In genomic region chr4:122151982-122152698, GRCh38 we compare ENCODE assay signal across 8 cellular contexts.
DNase-seq lines count a peak whose midpoint lies in the region; ATAC-seq, FAIRE-seq and TF ChIP-seq lines count a peak whose summit lies in the region.

A gene with protein sequence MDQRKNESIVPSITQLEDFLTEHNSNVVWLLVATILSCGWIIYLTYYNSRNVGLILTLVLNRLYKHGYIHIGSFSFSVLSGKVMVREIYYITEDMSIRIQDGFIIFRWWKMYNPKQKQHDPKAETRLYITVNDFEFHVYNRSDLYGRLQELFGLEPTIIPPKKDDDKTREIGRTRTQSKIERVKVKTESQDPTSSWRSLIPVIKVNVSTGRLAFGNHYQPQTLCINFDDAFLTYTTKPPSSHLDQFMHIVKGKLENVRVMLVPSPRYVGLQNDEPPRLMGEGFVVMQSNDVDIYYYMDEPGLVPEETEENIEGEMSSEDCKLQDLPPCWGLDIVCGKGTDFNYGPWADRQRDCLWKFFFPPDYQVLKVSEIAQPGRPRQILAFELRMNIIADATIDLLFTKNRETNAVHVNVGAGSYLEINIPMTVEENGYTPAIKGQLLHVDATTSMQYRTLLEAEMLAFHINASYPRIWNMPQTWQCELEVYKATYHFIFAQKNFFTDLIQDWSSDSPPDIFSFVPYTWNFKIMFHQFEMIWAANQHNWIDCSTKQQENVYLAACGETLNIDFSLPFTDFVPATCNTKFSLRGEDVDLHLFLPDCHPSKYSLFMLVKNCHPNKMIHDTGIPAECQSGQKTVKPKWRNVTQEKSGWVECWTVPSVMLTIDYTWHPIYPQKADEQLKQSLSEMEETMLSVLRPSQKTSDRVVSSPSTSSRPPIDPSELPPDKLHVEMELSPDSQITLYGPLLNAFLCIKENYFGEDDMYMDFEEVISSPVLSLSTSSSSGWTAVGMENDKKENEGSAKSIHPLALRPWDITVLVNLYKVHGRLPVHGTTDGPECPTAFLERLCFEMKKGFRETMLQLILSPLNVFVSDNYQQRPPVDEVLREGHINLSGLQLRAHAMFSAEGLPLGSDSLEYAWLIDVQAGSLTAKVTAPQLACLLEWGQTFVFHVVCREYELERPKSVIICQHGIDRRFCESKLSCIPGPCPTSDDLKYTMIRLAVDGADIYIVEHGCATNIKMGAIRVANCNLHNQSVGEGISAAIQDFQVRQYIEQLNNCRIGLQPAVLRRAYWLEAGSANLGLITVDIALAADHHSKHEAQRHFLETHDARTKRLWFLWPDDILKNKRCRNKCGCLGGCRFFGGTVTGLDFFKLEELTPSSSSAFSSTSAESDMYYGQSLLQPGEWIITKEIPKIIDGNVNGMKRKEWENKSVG (N-terminal part only) (plus strand): TSS chr4:122152331. CDS start chr4:122170648, 18,317 bp downstream.

- H3K27ac ChIP-seq in HUES6 (ENCODE audit: low read depth, low read length) = no peak within 1 kb of the TSS
- peak within 1 kb of the TSS; percentile 94 to 95 for H3K27ac ChIP-seq in mucosa of rectum (ENCODE audit: low read depth in 2 of 2, low read length in 2 of 2)

- peak; percentile 79 for DNase-seq in D721Med (ENCODE audit: insufficient read length, low spot score)
- peak; percentile 91 for DNase-seq in OCI-M1 (lab: John Stamatoyannopoulos, UW)
- peak; percentile 91 for DNase-seq in activated T-cell treated with anti-CD3 and anti-CD28 coated beads, Interleukin-2, amount 50 U/mL, for 1 hour
- DNase-seq in erythroblast (lab: John Stamatoyannopoulos, UW) = peak; percentile 91 to 94
- peak; percentile 91 for DNase-seq in stimulated activated CD8-positive, alpha-beta memory T cell treated with anti-CD3 and anti-CD28 coated beads, Interleukin-4, amount 100 ng/mL, for 48 hours

- H3K36me3 ChIP-seq in HUES6 (ENCODE audit: control insufficient read depth, insufficient read depth, low read length) (peaks cover 20% of the 10 kb centered on the region), mucosa of rectum (ENCODE audit: control insufficient read depth in 2 of 2, insufficient read depth in 2 of 2, low read length in 2 of 2) (peaks cover 10 to 15% of the 10 kb centered on the region in 2 donors)

- peak within 1 kb of the TSS; percentile 79 for H3K9ac ChIP-seq in HUES6 (ENCODE audit: low read length)
- H3K9ac ChIP-seq in mucosa of rectum (ENCODE audit: low read depth in 1 of 2, low read length in 2 of 2) = peak within 1 kb of the TSS; percentile 86 to 96

- H3K27me3 ChIP-seq in HUES6 (ENCODE audit: control insufficient read depth, insufficient read depth, low read length) (no peaks in the 10 kb centered on the region), mucosa of rectum (ENCODE audit: control insufficient read depth in 2 of 2, insufficient read depth in 2 of 2, low read length in 2 of 2) (no peaks in the 10 kb centered on the region)

- H3K4me1 ChIP-seq in HUES6 (ENCODE audit: control insufficient read depth, insufficient read depth, low read length) (no peaks in the 10 kb centered on the region), mucosa of rectum (ENCODE audit: control insufficient read depth in 2 of 2, insufficient read depth in 2 of 2, low read length in 2 of 2) (peaks cover 9 to 13% of the 10 kb centered on the region in 2 donors)

- peak; percentile 79 for TF ChIP-seq POLR2A in erythroblast (IDR thresholded peaks at IDR 0.05; ENCODE audit: low read length)

- FAIRE-seq in D721Med (lab: Jason Lieb, UNC) = no peak

- peak within 1 kb of the TSS; percentile 72 for H3K4me3 ChIP-seq in HUES6 (ENCODE audit: low read depth, low read length)
- peak within 1 kb of the TSS; percentile 82 to 94 for H3K4me3 ChIP-seq in mucosa of rectum (ENCODE audit: low read length in 2 of 2)

- TF ChIP-seq CTCF in D721Med (IDR thresholded peaks at IDR 0.05; ENCODE audit: insufficient read depth, missing control alignments) = no peak

- no peaks in the 10 kb centered on the region for H3K9me3 ChIP-seq in HUES6 (ENCODE audit: control insufficient read depth, insufficient read depth, low read depth, low read length)
- H3K9me3 ChIP-seq in mucosa of rectum (ENCODE audit: control insufficient read depth in 2 of 2, low read length in 2 of 2) = no peaks in the 10 kb centered on the region

- peak; percentile 96 for ATAC-seq in GM21423 (IDR thresholded peaks at IDR 0.05; ENCODE audit: unreplicated experiment)
